ENCODE assay signal across 12 cellular contexts in genomic region chr10:33136271-33136670, GRCh38.
DNase-seq lines count a peak whose midpoint lies in the region; ATAC-seq, FAIRE-seq and TF ChIP-seq lines count a peak whose summit lies in the region.
"Had no signal": no experiment of that assay in that cellular context is flagged by ENCODE, and none has a peak within 500 bp of the region (broad histone marks: within the 10 kb centered on the region; RNA-seq: fewer than 3 reads in every experiment).

No MANE protein-coding gene starts in this region.

- peaks cover 21% of the 10 kb centered on the region for H3K36me3 Mint-ChIP-seq in activated T-helper 17 cell treated with anti-CD3 and anti-CD28 coated beads, Interleukin-2, amount 50 U/mL, for 72 hours (ENCODE audit: low read depth)

- no peak for FAIRE-seq in keratinocyte (lab: Jason Lieb, UNC)
- FAIRE-seq: HTR-8/SVneo, TTC549 had no signal

- H4K20me1 ChIP-seq in keratinocyte (ENCODE audit: control insufficient read depth, extremely low read depth, insufficient read depth, low read length), result no peaks in the 10 kb centered on the region

- no peaks in the 10 kb centered on the region for H3K9me3 ChIP-seq in keratinocyte (ENCODE audit: control insufficient read depth, low read depth, low read length)

- peaks cover 71% of the 10 kb centered on the region for H3K4me1 Mint-ChIP-seq in activated T-helper 17 cell treated with anti-CD3 and anti-CD28 coated beads, Interleukin-2, amount 50 U/mL, for 72 hours

- DNase-seq in EL (peak; percentile 84), HCEC 1CT (peak; percentile 71), keratinocyte (ENCODE audit: low read depth, low spot score) (peak; percentile 15), NCI-H1048 (lab: John Stamatoyannopoulos, UW) (no peak)
- DNase-seq: left colon, NCI-H526 had no signal

- H3K9me3 Mint-ChIP-seq in activated T-helper 17 cell treated with anti-CD3 and anti-CD28 coated beads, Interleukin-2, amount 50 U/mL, for 72 hours, result no peaks in the 10 kb centered on the region

- peak overlapping the region; percentile 71 for H3K4me2 ChIP-seq in keratinocyte (ENCODE audit: control insufficient read depth, extremely low read depth, insufficient read depth, low read depth, low read length)

- no peaks in the 10 kb centered on the region for H3K36me3 ChIP-seq in keratinocyte (ENCODE audit: control insufficient read depth in 2 of 2, extremely low read depth in 1 of 2, insufficient read depth in 2 of 2, low read length in 2 of 2)

- no peaks in the 10 kb centered on the region for H3K27me3 ChIP-seq in keratinocyte (ENCODE audit: control insufficient read depth, extremely low read depth, insufficient read depth, low read length)

- no peaks in the 10 kb centered on the region for H3K9me1 ChIP-seq in keratinocyte (ENCODE audit: control insufficient read depth, extremely low read depth, insufficient read depth, low read length)

- TF ChIP-seq CTCF in keratinocyte (optimal IDR thresholded peaks at IDR 0.05 in 1 of 3, IDR thresholded peaks at IDR 0.05 in 1 of 3, conservative IDR thresholded peaks at IDR 0.05 in 1 of 3; ENCODE audit: extremely low read depth in 1 of 3, insufficient read depth in 2 of 3, low read length in 3 of 3), result no peak

- peak overlapping the region; percentile 77 for H3K4me3 Mint-ChIP-seq in activated T-helper 17 cell treated with anti-CD3 and anti-CD28 coated beads, Interleukin-2, amount 50 U/mL, for 72 hours

- peak; percentile 4 for ATAC-seq in activated T-helper 17 cell treated with anti-CD3 and anti-CD28 coated beads, Interleukin-2, amount 50 U/mL, for 72 hours (replicated peaks)
- ATAC-seq in GM21360 (IDR thresholded peaks at IDR 0.05; ENCODE audit: unreplicated experiment) (no peak), GM21381 (IDR thresholded peaks at IDR 0.05; ENCODE audit: unreplicated experiment) (no peak), HG02981 (IDR thresholded peaks at IDR 0.05; ENCODE audit: unreplicated experiment) (no peak)

- peak overlapping the region; percentile 61 for H3K9ac ChIP-seq in keratinocyte (ENCODE audit: control insufficient read depth, extremely low read depth, insufficient read depth, low read length)

- peak overlapping the region; percentile 98 for H3K27ac Mint-ChIP-seq in activated T-helper 17 cell treated with anti-CD3 and anti-CD28 coated beads, Interleukin-2, amount 50 U/mL, for 72 hours

- peak overlapping the region; percentile 99 for H3K27ac ChIP-seq in keratinocyte (ENCODE audit: control insufficient read depth, insufficient read depth, low read length)

- H3K79me2 ChIP-seq in keratinocyte (ENCODE audit: control insufficient read depth, insufficient read depth, low read length), result no peaks in the 10 kb centered on the region

- dilution Hi-C loops in keratinocyte (cut with MboI; ENCODE audit: extremely low pct_ligation_motif_present, low sequenced_read_pairs), result no loop called here

- H3K27me3 Mint-ChIP-seq in activated T-helper 17 cell treated with anti-CD3 and anti-CD28 coated beads, Interleukin-2, amount 50 U/mL, for 72 hours, result no peaks in the 10 kb centered on the region

- H3K4me1 ChIP-seq in keratinocyte (ENCODE audit: control insufficient read depth, extremely low read depth, insufficient read depth, low read length), result peaks cover 52% of the 10 kb centered on the region

- peak overlapping the region; percentile 23 for H2AFZ ChIP-seq in keratinocyte (ENCODE audit: control insufficient read depth, low read length)

- H3K4me3 ChIP-seq in keratinocyte (ENCODE audit: control insufficient read depth in 2 of 3, extremely low read depth in 1 of 3, insufficient read depth in 2 of 3, low read depth in 1 of 3, low read length in 3 of 3), result peak overlapping the region in 1 of 3 experiments; percentile 2
